Comparison of ENCODE assay signal across 1 cellular context in genomic region chr2:159133795-159134194, GRCh38.
TF ChIP-seq lines count a peak whose summit lies in the region.

No MANE protein-coding gene starts in this region.

TF ChIP-seq in GM12878, 131 proteins besides CTCF, POLR2A, EP300 and RAD21 (continued from another document):
- TF ChIP-seq LARP7 (IDR thresholded peaks at IDR 0.05) (no peak), ESRRA (IDR thresholded peaks at IDR 0.05; ENCODE audit: low read length) (no peak), ZNF384 (IDR thresholded peaks at IDR 0.05; ENCODE audit: borderline replicate concordance, low read depth, low read length) (no peak), ATF7 (IDR thresholded peaks at IDR 0.05; ENCODE audit: low read depth) (no peak), RAD51 (IDR thresholded peaks at IDR 0.05) (no peak), SRF (IDR thresholded peaks at IDR 0.05; ENCODE audit: low read depth in 2 of 2, low read length in 2 of 2) (no peak), RCOR1 (conservative IDR thresholded peaks at IDR 0.05; ENCODE audit: low read depth, low read length) (no peak), E2F8 (IDR thresholded peaks at IDR 0.05; ENCODE audit: low read depth, partially characterized antibody) (no peak), KDM1A (IDR thresholded peaks at IDR 0.05; ENCODE audit: borderline replicate concordance) (no peak), ETV6 (conservative IDR thresholded peaks at IDR 0.05 in 1 of 2, IDR thresholded peaks at IDR 0.05 in 1 of 2; ENCODE audit: borderline replicate concordance in 1 of 2, low read depth in 1 of 2) (no peak), ZNF274 (IDR thresholded peaks at IDR 0.05; ENCODE audit: insufficient read depth, insufficient read length) (no peak), DPF2 (IDR thresholded peaks at IDR 0.05) (no peak), CBFB (IDR thresholded peaks at IDR 0.05; ENCODE audit: low read depth) (no peak)
